ENCODE assay signal across 27 cellular contexts in genomic region chr12:98974767-98975381, GRCh38.
"Had no signal": no experiment of that assay in that cellular context is flagged by ENCODE, and none has a peak within 500 bp of the region (broad histone marks: within the 10 kb centered on the region; RNA-seq: fewer than 3 reads in every experiment).

No MANE protein-coding gene starts in this region.

- H3K9me3 ChIP-seq: stomach, suprapubic skin, testis, thoracic aorta, thyroid gland, tibial artery, tibial nerve, transverse colon, upper lobe of left lung, upper lobe of right lung, uterus, vagina had no signal

- ATAC-seq: stimulated activated effector memory CD8-positive, alpha-beta T cell treated with anti-CD3 and anti-CD28 coated beads, Interleukin-12 subunit alpha, Interleukin-12 subunit beta, amount 100 ng/mL, for 72 hours; stimulated activated memory B cell treated with anti-CD40 and anti-IgM and Interleukin-4, amounts not matched to agents 10 μg/mL and 1 μg/mL and 100 μg/mL, for 72 hours; stimulated activated naive B cell treated with anti-CD40 and anti-IgM and Interleukin-4, amounts not matched to agents 10 μg/mL and 1 μg/mL and 100 μg/mL, for 72 hours; stimulated activated naive CD8-positive, alpha-beta T cell treated with anti-CD3 and anti-CD28 coated beads, Interleukin-15, amount 100 ng/mL, for 72 hours; stimulated activated naive CD8-positive, alpha-beta T cell treated with anti-CD3 and anti-CD28 coated beads, Interleukin-15, Interleukin-2, amounts not matched to agents 100 U/mL and 50 U/mL, for 24 hours; upper lobe of right lung had no signal

- H3K36me3 Mint-ChIP-seq: stimulated activated effector memory CD8-positive, alpha-beta T cell treated with anti-CD3 and anti-CD28 coated beads, Interleukin-12 subunit alpha, Interleukin-12 subunit beta, amount 100 ng/mL, for 72 hours; stimulated activated memory B cell treated with anti-CD40 and anti-IgM and Interleukin-4, amounts not matched to agents 10 μg/mL and 1 μg/mL and 100 μg/mL, for 72 hours; stimulated activated naive B cell treated with anti-CD40 and anti-IgM and Interleukin-4, amounts not matched to agents 10 μg/mL and 1 μg/mL and 100 μg/mL, for 72 hours had no signal

- FAIRE-seq: urothelium cell line had no signal

- H3K4me1 ChIP-seq: stomach, suprapubic skin, testis, thyroid gland, tibial artery, tibial nerve, transverse colon, upper lobe of left lung, upper lobe of right lung, uterus, vagina had no signal

- H3K4me3 Mint-ChIP-seq: stimulated activated effector memory CD8-positive, alpha-beta T cell treated with anti-CD3 and anti-CD28 coated beads, Interleukin-12 subunit alpha, Interleukin-12 subunit beta, amount 100 ng/mL, for 72 hours; stimulated activated memory B cell treated with anti-CD40 and anti-IgM and Interleukin-4, amounts not matched to agents 10 μg/mL and 1 μg/mL and 100 μg/mL, for 72 hours; stimulated activated naive B cell treated with anti-CD40 and anti-IgM and Interleukin-4, amounts not matched to agents 10 μg/mL and 1 μg/mL and 100 μg/mL, for 72 hours; stimulated activated naive CD8-positive, alpha-beta T cell treated with anti-CD3 and anti-CD28 coated beads, Interleukin-15, amount 100 ng/mL, for 72 hours; stimulated activated naive CD8-positive, alpha-beta T cell treated with anti-CD3 and anti-CD28 coated beads, Interleukin-15, Interleukin-2, amounts not matched to agents 100 ng/mL and 50 ng/mL, for 24 hours; type B pancreatic cell had no signal

- H3K27me3 Mint-ChIP-seq: stimulated activated memory B cell treated with anti-CD40 and anti-IgM and Interleukin-4, amounts not matched to agents 10 μg/mL and 1 μg/mL and 100 μg/mL, for 72 hours; stimulated activated naive B cell treated with anti-CD40 and anti-IgM and Interleukin-4, amounts not matched to agents 10 μg/mL and 1 μg/mL and 100 μg/mL, for 72 hours; stimulated activated naive CD8-positive, alpha-beta T cell treated with anti-CD3 and anti-CD28 coated beads, Interleukin-15, amount 100 ng/mL, for 72 hours; stimulated activated naive CD8-positive, alpha-beta T cell treated with anti-CD3 and anti-CD28 coated beads, Interleukin-15, Interleukin-2, amounts not matched to agents 100 ng/mL and 50 ng/mL, for 24 hours had no signal

- H3K27me3 ChIP-seq: stomach, suprapubic skin, testis, thyroid gland, tibial artery, tibial nerve, transverse colon, upper lobe of left lung, upper lobe of right lung, uterus, vagina had no signal

- DNase-seq: stimulated activated CD4-positive, alpha-beta T cell treated with anti-CD3 and anti-CD28 coated beads, Interleukin-2, amount 100 ng/mL, for 48 hours; stimulated activated CD4-positive, alpha-beta T cell treated with anti-CD3 and anti-CD28 coated beads, Interleukin-4, amount 100 ng/mL, for 24 hours; stimulated activated CD4-positive, alpha-beta T cell treated with anti-CD3 and anti-CD28 coated beads, Interleukin-4, amount 100 ng/mL, for 4 hours; stimulated activated CD8-positive, alpha-beta memory T cell treated with anti-CD3 and anti-CD28 coated beads, Interleukin-4, amount 100 ng/mL, for 48 hours; stimulated activated naive B cell treated with anti-CD40 and anti-IgM and Interleukin-4, amounts not matched to agents 10 μg/mL and 1 μg/mL and 100 μg/mL, for 72 hours; stimulated activated naive CD4-positive, alpha-beta T cell; stimulated activated naive CD4-positive, alpha-beta T cell treated with Interleukin-2 at 50 U/mL for 16 hours; stimulated activated naive CD8-positive, alpha-beta T cell treated with anti-CD3 and anti-CD28 coated beads, Interleukin-15, amount 100 ng/mL, for 72 hours; stimulated activated naive CD8-positive, alpha-beta T cell treated with anti-CD3 and anti-CD28 coated beads, Interleukin-15, Interleukin-2, amounts not matched to agents 100 U/mL and 50 U/mL, for 24 hours; stomach; substantia nigra; testis; thyroid gland; tibial artery; transverse colon; upper lobe of left lung; upper lobe of right lung; uterus had no signal

- H3K4me1 Mint-ChIP-seq: stimulated activated effector memory CD8-positive, alpha-beta T cell treated with anti-CD3 and anti-CD28 coated beads, Interleukin-12 subunit alpha, Interleukin-12 subunit beta, amount 100 ng/mL, for 72 hours; stimulated activated memory B cell treated with anti-CD40 and anti-IgM and Interleukin-4, amounts not matched to agents 10 μg/mL and 1 μg/mL and 100 μg/mL, for 72 hours; stimulated activated naive B cell treated with anti-CD40 and anti-IgM and Interleukin-4, amounts not matched to agents 10 μg/mL and 1 μg/mL and 100 μg/mL, for 72 hours; stimulated activated naive CD8-positive, alpha-beta T cell treated with anti-CD3 and anti-CD28 coated beads, Interleukin-15, amount 100 ng/mL, for 72 hours had no signal

- H3K9me3 Mint-ChIP-seq: stimulated activated naive CD8-positive, alpha-beta T cell treated with anti-CD3 and anti-CD28 coated beads, Interleukin-15, Interleukin-2, amounts not matched to agents 100 ng/mL and 50 ng/mL, for 24 hours had no signal

- H3K27ac ChIP-seq: stomach, suprapubic skin, testis, thoracic aorta, thyroid gland, tibial artery, tibial nerve, transverse colon, upper lobe of left lung, upper lobe of right lung, uterus, vagina had no signal

- H3K4me3 ChIP-seq: stomach, suprapubic skin, testis, thoracic aorta, thyroid gland, tibial artery, tibial nerve, transverse colon, upper lobe of left lung, upper lobe of right lung, uterus, vagina had no signal

- H3K36me3 ChIP-seq: stomach, suprapubic skin, thoracic aorta, thyroid gland, tibial artery, tibial nerve, transverse colon, upper lobe of left lung, upper lobe of right lung, uterus, vagina had no signal

- H3K27ac Mint-ChIP-seq: stimulated activated effector memory CD8-positive, alpha-beta T cell treated with anti-CD3 and anti-CD28 coated beads, Interleukin-12 subunit alpha, Interleukin-12 subunit beta, amount 100 ng/mL, for 72 hours; stimulated activated memory B cell treated with anti-CD40 and anti-IgM and Interleukin-4, amounts not matched to agents 10 μg/mL and 1 μg/mL and 100 μg/mL, for 72 hours; stimulated activated naive B cell treated with anti-CD40 and anti-IgM and Interleukin-4, amounts not matched to agents 10 μg/mL and 1 μg/mL and 100 μg/mL, for 72 hours; stimulated activated naive CD8-positive, alpha-beta T cell treated with anti-CD3 and anti-CD28 coated beads, Interleukin-15, amount 100 ng/mL, for 72 hours; stimulated activated naive CD8-positive, alpha-beta T cell treated with anti-CD3 and anti-CD28 coated beads, Interleukin-15, Interleukin-2, amounts not matched to agents 100 ng/mL and 50 ng/mL, for 24 hours; type B pancreatic cell had no signal
